8 cellular contexts compared by ENCODE assay signal in genomic region chr3:194315965-194316361, GRCh38. TPM values are rescaled to one million over a fixed set of nuclear protein-coding genes. Genes with fewer than 3 reads are reported as not detected.
DNase-seq lines count a peak whose midpoint lies in the region; ATAC-seq and FAIRE-seq lines count a peak whose summit lies in the region.

No MANE protein-coding gene starts in this region.

- peaks cover 4% of the 10 kb centered on the region for H3K36me3 Mint-ChIP-seq in memory B cell

- H3K27ac Mint-ChIP-seq in memory B cell, result no peak overlapping the region

- no peak overlapping the region for H3K27ac ChIP-seq in small intestine (ENCODE audit: low read depth in 1 of 2, low read length in 1 of 2)

- H3K36me3 ChIP-seq in adipocyte (ENCODE audit: control insufficient read depth, insufficient read depth, low read length, severe bottlenecking) (no peaks in the 10 kb centered on the region), small intestine (ENCODE audit: control insufficient read depth in 2 of 2, insufficient read depth in 2 of 2, low read length in 2 of 2) (no peaks in the 10 kb centered on the region)

- peaks cover 5% of the 10 kb centered on the region for H3K9me3 Mint-ChIP-seq in memory B cell

- peaks cover 12% of the 10 kb centered on the region for H3K27me3 Mint-ChIP-seq in memory B cell

- ATAC-seq in activated CD4-positive, CD25-positive, alpha-beta regulatory T cell treated with anti-CD3 and anti-CD28 coated beads, Interleukin-2, amount 50 U/mL, for 24 hours, result peak; percentile 16 to 28
- peak; percentile 19 for ATAC-seq in HG03097 (IDR thresholded peaks at IDR 0.05; ENCODE audit: low FRiP score, unreplicated experiment)
- ATAC-seq in memory B cell (ENCODE audit: low read depth), result peak; percentile 41

- H3K4me3 Mint-ChIP-seq in memory B cell, result peak overlapping the region; percentile 15

- H3K4me3 ChIP-seq in adipocyte (ENCODE audit: low read length) (peak overlapping the region; percentile 68), small intestine (ENCODE audit: low read depth in 1 of 2, low read length in 2 of 2) (no peak overlapping the region)

- DNase-seq in activated CD4-positive, CD25-positive, alpha-beta regulatory T cell treated with anti-CD3 and anti-CD28 coated beads, Interleukin-2, amount 50 U/mL, for 72 hours, result no peak
- DNase-seq in adipocyte (ENCODE audit: low read depth) (no peak), memory B cell (ENCODE audit: low spot score in 2 of 2) (no peak), small intestine (no peak), H4 (ENCODE audit: low spot score) (no peak), CD1c-positive myeloid dendritic cell (ENCODE audit: extremely low spot score) (no peak)

- H3K9ac ChIP-seq in adipocyte (ENCODE audit: low read length), result peak overlapping the region; percentile 27

- no peak for FAIRE-seq in small intestine (lab: Jason Lieb, UNC)

- H3K9me3 ChIP-seq in adipocyte (ENCODE audit: control insufficient read depth, low read length) (peaks cover 22% of the 10 kb centered on the region), small intestine (ENCODE audit: control insufficient read depth, low read depth) (no peaks in the 10 kb centered on the region)

- 33 to 35% (median 34%) methylated on average over 17 of the region's 17 CpGs for WGBS in small intestine, 3 donors

- H3K27me3 ChIP-seq in adipocyte (replicated peaks; ENCODE audit: control insufficient read depth, insufficient read depth, low read length) (peaks cover 26% of the 10 kb centered on the region), small intestine (ENCODE audit: control insufficient read depth in 2 of 2, insufficient read depth in 2 of 2, low read length in 2 of 2) (no peaks in the 10 kb centered on the region)

- peaks cover 33% of the 10 kb centered on the region for H3K4me1 ChIP-seq in adipocyte (ENCODE audit: control insufficient read depth, insufficient read depth, low read length)
- no peaks in the 10 kb centered on the region for H3K4me1 ChIP-seq in small intestine (ENCODE audit: control insufficient read depth in 2 of 2, insufficient read depth in 1 of 2, low read depth in 1 of 2, low read length in 1 of 2)

- H3K4me1 Mint-ChIP-seq in memory B cell, result peaks cover 14% of the 10 kb centered on the region

RNA-seq across cellular contexts. Expression of gene CPN2, which starts 35.2 kb away (rescaled TPM):
- polyA plus RNA-seq in small intestine, result not detected
- not detected in 2 replicates for total RNA-seq in H4 (2014; rRNA removed; shearing (Covaris generic))

RNA-seq across cellular contexts. Expression of gene LRRC15, which starts 53.6 kb away (rescaled TPM):
- under 1 TPM in 1 of 3 donors, not detected in 2; 0.01 TPM for polyA plus RNA-seq in small intestine
- total RNA-seq in H4 (2014; rRNA removed; shearing (Covaris generic)), result 5.8 and 6.0 TPM in 2 replicates
